Comparison of ENCODE assay signal across 16 cellular contexts in the genomic region with DNA sequence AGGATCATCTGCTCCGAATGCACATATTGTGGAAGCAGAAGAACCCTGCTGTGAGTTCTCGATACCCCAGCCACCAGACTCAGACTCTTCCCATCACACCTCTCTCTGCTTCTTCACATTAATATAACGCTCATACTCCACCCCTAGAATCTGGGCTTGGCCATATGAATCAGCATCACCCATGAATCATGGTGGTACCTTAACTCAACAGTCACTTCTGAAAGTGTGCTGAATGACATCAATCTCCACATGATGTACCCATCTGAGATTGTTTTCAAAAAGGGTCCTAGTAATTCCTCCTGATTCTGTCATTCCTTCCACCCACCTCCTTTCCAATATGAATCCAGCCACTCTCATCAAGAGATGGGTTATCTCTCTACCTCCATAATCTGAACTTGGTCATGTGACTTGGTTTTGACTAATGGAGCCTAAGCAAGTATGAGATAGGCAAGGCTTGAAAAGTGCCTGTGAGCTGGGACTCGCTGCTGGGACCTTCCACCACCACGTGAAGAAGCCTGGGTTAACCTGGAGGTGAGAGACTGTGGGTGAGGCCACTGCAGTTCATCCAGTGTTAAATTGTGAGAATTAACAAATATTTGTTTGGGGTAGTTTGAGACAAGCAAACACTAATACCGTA. TPM values are rescaled to one million over a fixed set of nuclear protein-coding genes. Genes with fewer than 3 reads are reported as not detected.
DNase-seq lines count a peak whose midpoint lies in the region; ATAC-seq, FAIRE-seq and TF ChIP-seq lines count a peak whose summit lies in the region.
"Had no signal": no experiment of that assay in that cellular context is flagged by ENCODE, and none has a peak within 500 bp of the region (broad histone marks: within the 10 kb centered on the region; RNA-seq: fewer than 3 reads in every experiment).

No MANE protein-coding gene starts in this region.

- H3K4me3 ChIP-seq in cardiac muscle cell (no peak overlapping the region), endodermal cell (ENCODE audit: low read length) (no peak overlapping the region)
- H3K4me3 ChIP-seq: ascending aorta, gastroesophageal sphincter had no signal

- no peaks in the 10 kb centered on the region for H3K27me3 Mint-ChIP-seq in T-helper 17 cell
- no peaks in the 10 kb centered on the region for H3K27me3 Mint-ChIP-seq in stimulated activated naive CD8-positive, alpha-beta T cell treated with anti-CD3 and anti-CD28 coated beads, Interleukin-15, Interleukin-2, amounts not matched to agents 100 ng/mL and 50 ng/mL, for 24 hours
- H3K27me3 Mint-ChIP-seq in endodermal cell (ENCODE audit: insufficient read depth): no peaks in the 10 kb centered on the region
- H3K27me3 Mint-ChIP-seq: progenitor cell of endocrine pancreas had no signal

- peak overlapping the region; percentile 75 for H3K27ac ChIP-seq in cardiac muscle cell
- H3K27ac ChIP-seq in endodermal cell (ENCODE audit: low read depth, low read length): no peak overlapping the region
- H3K27ac ChIP-seq: ascending aorta, gastroesophageal sphincter, KMS-11 had no signal

- intact Hi-C loops in Right ventricle myocardium superior (cut with DNase I): no loop called here

- H3K4me3 Mint-ChIP-seq in T-helper 17 cell: no peak overlapping the region
- no peak overlapping the region for H3K4me3 Mint-ChIP-seq in stimulated activated naive CD8-positive, alpha-beta T cell treated with anti-CD3 and anti-CD28 coated beads, Interleukin-15, Interleukin-2, amounts not matched to agents 100 ng/mL and 50 ng/mL, for 24 hours
- H3K4me3 Mint-ChIP-seq in endodermal cell: no peak overlapping the region

- H3K9me3 ChIP-seq in cardiac muscle cell (ENCODE audit: low read depth): no peaks in the 10 kb centered on the region
- H3K9me3 ChIP-seq in T-helper 17 cell (ENCODE audit: control insufficient read depth, low read length, poor library complexity, severe bottlenecking): no peaks in the 10 kb centered on the region
- H3K9me3 ChIP-seq in endodermal cell (ENCODE audit: control insufficient read depth, low read length): no peaks in the 10 kb centered on the region
- H3K9me3 ChIP-seq: ascending aorta, gastroesophageal sphincter had no signal

- no peak for ATAC-seq in Right ventricle myocardium superior (ENCODE audit: poor library complexity)
- ATAC-seq in T-helper 17 cell: no peak
- ATAC-seq in esophagus mucosa: peak; percentile 51
- ATAC-seq: gastroesophageal sphincter had no signal

- H3K36me3 Mint-ChIP-seq in T-helper 17 cell (ENCODE audit: low read depth) (peaks cover 17% of the 10 kb centered on the region), endodermal cell (ENCODE audit: low read depth) (peaks cover 79% of the 10 kb centered on the region)
- peaks cover 82% of the 10 kb centered on the region for H3K36me3 Mint-ChIP-seq in stimulated activated naive CD8-positive, alpha-beta T cell treated with anti-CD3 and anti-CD28 coated beads, Interleukin-15, Interleukin-2, amounts not matched to agents 100 ng/mL and 50 ng/mL, for 24 hours (ENCODE audit: low read depth)

- H3K4me1 ChIP-seq in cardiac muscle cell (ENCODE audit: low read depth): peaks cover 18% of the 10 kb centered on the region
- peaks cover under 1% of the 10 kb centered on the region for H3K4me1 ChIP-seq in endodermal cell (ENCODE audit: control insufficient read depth, insufficient read depth, low read length)

- WGBS in endodermal cell (ENCODE audit: insufficient coverage in 1 of 2, insufficient read length in 1 of 2), 2 experiments: 83 to 86% methylated on average over 5 to 6 of the region's 6 CpGs

- H3K36me3 ChIP-seq in cardiac muscle cell: peaks cover 15% of the 10 kb centered on the region
- peaks cover 91% of the 10 kb centered on the region for H3K36me3 ChIP-seq in endodermal cell (ENCODE audit: control insufficient read depth, insufficient read depth, low read length)

- no peak for TF ChIP-seq CTCF in cardiac muscle cell (IDR thresholded peaks at IDR 0.05; ENCODE audit: low read depth, low read length)
- no peak for TF ChIP-seq CTCF in endodermal cell (conservative IDR thresholded peaks at IDR 0.05)

- H3K9me3 Mint-ChIP-seq in stimulated activated naive CD8-positive, alpha-beta T cell treated with anti-CD3 and anti-CD28 coated beads, Interleukin-15, Interleukin-2, amounts not matched to agents 100 ng/mL and 50 ng/mL, for 24 hours: no peaks in the 10 kb centered on the region
- no peaks in the 10 kb centered on the region for H3K9me3 Mint-ChIP-seq in endodermal cell

- H3K27me3 ChIP-seq in cardiac muscle cell (no peaks in the 10 kb centered on the region), endodermal cell (ENCODE audit: control insufficient read depth, insufficient read depth, low read length, poor library complexity, severe bottlenecking) (no peaks in the 10 kb centered on the region)
- H3K27me3 ChIP-seq: ascending aorta, gastroesophageal sphincter had no signal

- H3K9ac ChIP-seq in endodermal cell (ENCODE audit: extremely low read depth, low read length, poor library complexity, severe bottlenecking): no peak overlapping the region
- H3K9ac ChIP-seq: KMS-11 had no signal

- no peak for FAIRE-seq in urothelium cell line (lab: Jason Lieb, UNC)

- DNase-seq in cardiac muscle cell (ENCODE audit: low read depth in 1 of 2, low spot score in 1 of 2) (no peak), Right ventricle myocardium superior (no peak), T-helper 17 cell (no peak), SKM-1 (lab: John Stamatoyannopoulos, UW; ENCODE audit: unreplicated experiment) (no peak), endodermal cell (no peak), urothelium cell line (ENCODE audit: low spot score) (no peak)
- DNase-seq: activated CD8-positive, alpha-beta memory T cell treated with anti-CD3 and anti-CD28 coated beads, Interleukin-2, amount 50 U/mL, for 4 hours; effector CD4-positive, alpha-beta T cell; islet precursor cell; stimulated activated CD4-positive, alpha-beta T cell treated with anti-CD3 and anti-CD28 coated beads, Interleukin-2, amount 100 ng/mL, for 24 hours had no signal

- H3K4me1 Mint-ChIP-seq in T-helper 17 cell: peaks cover 62% of the 10 kb centered on the region
- peaks cover 71% of the 10 kb centered on the region for H3K4me1 Mint-ChIP-seq in stimulated activated naive CD8-positive, alpha-beta T cell treated with anti-CD3 and anti-CD28 coated beads, Interleukin-15, Interleukin-2, amounts not matched to agents 100 ng/mL and 50 ng/mL, for 24 hours (ENCODE audit: low read depth)
- H3K4me1 Mint-ChIP-seq in endodermal cell: peaks cover 9% of the 10 kb centered on the region

- H3K27ac Mint-ChIP-seq in T-helper 17 cell (peak overlapping the region; percentile 57), endodermal cell (no peak overlapping the region)
- H3K27ac Mint-ChIP-seq in stimulated activated naive CD8-positive, alpha-beta T cell treated with anti-CD3 and anti-CD28 coated beads, Interleukin-15, Interleukin-2, amounts not matched to agents 100 ng/mL and 50 ng/mL, for 24 hours: peak overlapping the region; percentile 22
- H3K27ac Mint-ChIP-seq: progenitor cell of endocrine pancreas had no signal

RNA-seq across cellular contexts. Expression of a gene that starts 15.4 kb away (rescaled TPM):
- total RNA-seq in cardiac muscle cell (90.5 and 97.9 TPM in 2 replicates), Right ventricle myocardium superior (219 TPM), T-helper 17 cell (10 to 100 TPM; 26.0 to 32.7 TPM), esophagus mucosa (86.9 TPM), endodermal cell (100 to 1,000 TPM; 148 TPM)
- polyA plus RNA-seq in cardiac muscle cell: 25.0 and 29.2 TPM in 2 replicates
- 163 TPM for polyA plus RNA-seq in endodermal cell (2013, experiment 1 of 2)
- polyA plus RNA-seq in endodermal cell (2013, experiment 2 of 2): 160 TPM

RNA-seq across cellular contexts. Expression of a gene that starts 40.9 kb away (rescaled TPM):
- total RNA-seq in cardiac muscle cell: 1,267 and 1,807 TPM in 2 replicates
- 2,642 and 3,793 TPM in 2 replicates for polyA plus RNA-seq in cardiac muscle cell
- total RNA-seq in Right ventricle myocardium superior: 2,459 TPM
- 10 to 100 TPM; 25.8 to 33.2 TPM for total RNA-seq in T-helper 17 cell
- 4,957 TPM for total RNA-seq in esophagus mucosa
- total RNA-seq in endodermal cell: 100 to 1,000 TPM; 244 to 248 TPM
- 401 TPM for polyA plus RNA-seq in endodermal cell (2013, experiment 1 of 2)
- polyA plus RNA-seq in endodermal cell (2013, experiment 2 of 2): 422 TPM

Comparison
In these comparisons a context has a peak if more than half of its experiments do, and no peak if none do; other contexts are left out.
1. RNA of a gene that starts 40.9 kb away (total RNA-seq): 4,957 TPM in esophagus mucosa (single experiment), 2,459 TPM in Right ventricle myocardium superior (single experiment), 1,267 to 1,807 TPM in cardiac muscle cell and 244 to 248 TPM in endodermal cell; 25.8 to 33.2 TPM in T-helper 17 cell; every median in the first group is over 4 times any median in the second.